Comparison of ENCODE assay signal across 11 cellular contexts in genomic region chr16:75379339-75379738, GRCh38. TPM values are rescaled to one million over a fixed set of nuclear protein-coding genes. Genes with fewer than 3 reads are reported as not detected.
DNase-seq lines count a peak whose midpoint lies in the region; ATAC-seq and TF ChIP-seq lines count a peak whose summit lies in the region.
"Had no signal": no experiment of that assay in that cellular context is flagged by ENCODE, and none has a peak within 500 bp of the region (broad histone marks: within the 10 kb centered on the region; RNA-seq: fewer than 3 reads in every experiment).

No MANE protein-coding gene starts in this region.

- peaks cover 11% of the 10 kb centered on the region; the same call in 1 of the 2 replicates for H3K36me3 ChIP-seq in Karpas-422 (ENCODE audit: insufficient read depth, low read length)

- H4K20me1 ChIP-seq in Karpas-422 (ENCODE audit: insufficient read depth, low read depth, low read length) = no peaks in the 10 kb centered on the region

- H3K9me2 ChIP-seq in Karpas-422 (replicated peaks; ENCODE audit: insufficient read depth, low read length) = no peaks in the 10 kb centered on the region

- H3K4me1 ChIP-seq in Karpas-422 (ENCODE audit: low read length) = peaks cover 51% of the 10 kb centered on the region

- no peaks in the 10 kb centered on the region for H3K9me3 Mint-ChIP-seq in activated T-cell treated with anti-CD3 and anti-CD28 coated beads, Interleukin-2, amount 50 U/mL, for 72 hours
- H3K9me3 Mint-ChIP-seq in HFFc6 = no peaks in the 10 kb centered on the region
- H3K9me3 Mint-ChIP-seq in stimulated activated naive B cell treated with anti-CD40 and anti-IgM and Interleukin-4, amounts not matched to agents 10 μg/mL and 1 μg/mL and 100 μg/mL, for 72 hours = no peaks in the 10 kb centered on the region

- H3K9me3 ChIP-seq in Karpas-422 (ENCODE audit: low read length) = no peaks in the 10 kb centered on the region
- H3K9me3 ChIP-seq: SJSA1 had no signal

- peak overlapping the region; percentile 72 for H3K27ac ChIP-seq in Karpas-422 (ENCODE audit: low read length)

- DNase-seq in activated T-cell treated with anti-CD3 and anti-CD28 coated beads, Interleukin-2, amount 50 U/mL, for 72 hours = peak in 1 of 2 donors; percentile 5
- no peak for DNase-seq in activated T-cell treated with anti-CD3 and anti-CD28 coated beads, Interleukin-2, amount 50 U/mL, for 48 hours
- DNase-seq in HFFc6 (no peak), Karpas-422 (no peak), posterior vena cava (ENCODE audit: low spot score) (no peak), NCI-H2029 treated with DMSO at 0.1 percent for 48 hours (lab: John Stamatoyannopoulos, UW) (no peak)
- DNase-seq in stimulated activated naive B cell treated with anti-CD40 and anti-IgM and Interleukin-4, amounts not matched to agents 10 μg/mL and 1 μg/mL and 100 μg/mL, for 72 hours = no peak
- DNase-seq: activated gamma-delta T cell, NCI-H1048 had no signal

- H3K27me3 ChIP-seq in Karpas-422 (ENCODE audit: low read length) = no peaks in the 10 kb centered on the region
- H3K27me3 ChIP-seq: SJSA1 had no signal

- ATAC-seq in activated T-cell treated with anti-CD3 and anti-CD28 coated beads, Interleukin-2, amount 50 U/mL, for 72 hours (replicated peaks in 1 of 2) = peak; percentile 75 to 90
- ATAC-seq in stimulated activated naive B cell treated with anti-CD40 and anti-IgM and Interleukin-4, amounts not matched to agents 10 μg/mL and 1 μg/mL and 100 μg/mL, for 72 hours (replicated peaks) = peak; percentile 77 to 86
- ATAC-seq in SK-N-SH treated with all-trans-retinoic acid at 6 μM for 48 hours = no peak

- H3K27ac Mint-ChIP-seq in activated T-cell treated with anti-CD3 and anti-CD28 coated beads, Interleukin-2, amount 50 U/mL, for 72 hours = peak overlapping the region; percentile 94
- H3K27ac Mint-ChIP-seq in HFFc6 = peak overlapping the region; percentile 99
- no peak overlapping the region for H3K27ac Mint-ChIP-seq in stimulated activated naive B cell treated with anti-CD40 and anti-IgM and Interleukin-4, amounts not matched to agents 10 μg/mL and 1 μg/mL and 100 μg/mL, for 72 hours

- H3K36me3 Mint-ChIP-seq in activated T-cell treated with anti-CD3 and anti-CD28 coated beads, Interleukin-2, amount 50 U/mL, for 72 hours (ENCODE audit: insufficient read depth in 2 of 2) = peaks cover 3 to 20% of the 10 kb centered on the region in 2 donors
- H3K36me3 Mint-ChIP-seq in HFFc6 (ENCODE audit: low read depth) = peaks cover 33% of the 10 kb centered on the region
- H3K36me3 Mint-ChIP-seq in stimulated activated naive B cell treated with anti-CD40 and anti-IgM and Interleukin-4, amounts not matched to agents 10 μg/mL and 1 μg/mL and 100 μg/mL, for 72 hours = peaks cover 55 to 56% of the 10 kb centered on the region in 2 donors

- no peak overlapping the region for H3K9ac ChIP-seq in Karpas-422 (ENCODE audit: low read length)

- H3K79me2 ChIP-seq in Karpas-422 (ENCODE audit: low read length) = peaks cover 25% of the 10 kb centered on the region

- H3K27me3 Mint-ChIP-seq in activated T-cell treated with anti-CD3 and anti-CD28 coated beads, Interleukin-2, amount 50 U/mL, for 72 hours (ENCODE audit: low read depth) = peaks cover 37% of the 10 kb centered on the region
- no peaks in the 10 kb centered on the region; the same call in 1 of the 2 replicates for H3K27me3 Mint-ChIP-seq in HFFc6 (ENCODE audit: insufficient read depth)
- peaks cover 53 to 69% of the 10 kb centered on the region in 2 donors for H3K27me3 Mint-ChIP-seq in stimulated activated naive B cell treated with anti-CD40 and anti-IgM and Interleukin-4, amounts not matched to agents 10 μg/mL and 1 μg/mL and 100 μg/mL, for 72 hours

- H3K4me1 Mint-ChIP-seq in activated T-cell treated with anti-CD3 and anti-CD28 coated beads, Interleukin-2, amount 50 U/mL, for 72 hours (ENCODE audit: low read depth) = peaks cover 51% of the 10 kb centered on the region
- H3K4me1 Mint-ChIP-seq in HFFc6 (ENCODE audit: low read depth) = peaks cover 77% of the 10 kb centered on the region
- H3K4me1 Mint-ChIP-seq in stimulated activated naive B cell treated with anti-CD40 and anti-IgM and Interleukin-4, amounts not matched to agents 10 μg/mL and 1 μg/mL and 100 μg/mL, for 72 hours = peaks cover 27 to 47% of the 10 kb centered on the region in 2 donors

- H2AFZ ChIP-seq in Karpas-422 (ENCODE audit: low read length) = no peak overlapping the region

- TF ChIP-seq CTCF in HFFc6 (IDR thresholded peaks at IDR 0.05) = no peak

- no peak overlapping the region for H3K4me3 ChIP-seq in Karpas-422 (ENCODE audit: low read length)
- H3K4me3 ChIP-seq: SJSA1 had no signal

- peak overlapping the region; percentile 36 to 81 for H3K4me3 Mint-ChIP-seq in activated T-cell treated with anti-CD3 and anti-CD28 coated beads, Interleukin-2, amount 50 U/mL, for 72 hours
- no peak overlapping the region for H3K4me3 Mint-ChIP-seq in HFFc6
- peak overlapping the region; percentile 49 to 57 for H3K4me3 Mint-ChIP-seq in stimulated activated naive B cell treated with anti-CD40 and anti-IgM and Interleukin-4, amounts not matched to agents 10 μg/mL and 1 μg/mL and 100 μg/mL, for 72 hours

- H3K4me2 ChIP-seq in Karpas-422 (ENCODE audit: low read depth, low read length, poor library complexity, severe bottlenecking) = peak overlapping the region; percentile 53

- intact Hi-C loops in posterior vena cava (cut with DNase I) = no loop called here

TF ChIP-seq in SK-N-SH treated with all-trans-retinoic acid at 6 μM for 48 hours, 23 proteins besides CTCF, POLR2A, EP300 and RAD21:
- TF ChIP-seq TOX (CRISPR knock-in tag; IDR thresholded peaks at IDR 0.05; ENCODE audit: borderline replicate concordance) (no peak), ARNTL (CRISPR knock-in tag; IDR thresholded peaks at IDR 0.05; ENCODE audit: borderline replicate concordance, low read depth) (no peak), TSHZ2 (CRISPR knock-in tag; IDR thresholded peaks at IDR 0.05) (no peak)
TF ChIP-seq in SK-N-SH treated with all-trans-retinoic acid at 6 μM for 48 hours: peak in this region for 0.

RNA-seq across cellular contexts. Expression of gene CFDP1, which starts 54.0 kb away (rescaled TPM):
- total RNA-seq in activated T-cell treated with anti-CD3 and anti-CD28 coated beads, Interleukin-2, amount 50 U/mL, for 72 hours = 10 to 100 TPM; 25.7 to 32.1 TPM
- total RNA-seq in HFFc6 (2021; fragmentation: NEBNext Ultra II Directional; extraction: Animal tissue kit (Norgen Biotek cat#: 25700)) = 10 to 100 TPM; 33.0 to 43.1 (median 37.6) TPM
- total RNA-seq in Karpas-422 (2014; rRNA removed; shearing (Covaris generic); ENCODE audit: low replicate concordance) = 33.5 and 64.0 TPM in 2 replicates
- total RNA-seq in posterior vena cava = 10 to 100 TPM; 45.3 to 54.4 TPM
